Comparison of ENCODE assay signal across 24 cellular contexts in genomic region chr19:48556825-48557224, GRCh38. TPM values are rescaled to one million over a fixed set of nuclear protein-coding genes. Genes with fewer than 3 reads are reported as not detected.
DNase-seq lines count a peak whose midpoint lies in the region; ATAC-seq, FAIRE-seq and TF ChIP-seq lines count a peak whose summit lies in the region.
"Had no signal": no experiment of that assay in that cellular context is flagged by ENCODE, and none has a peak within 500 bp of the region (broad histone marks: within the 10 kb centered on the region; RNA-seq: fewer than 3 reads in every experiment).

No MANE protein-coding gene starts in this region.

- H3K9me3 Mint-ChIP-seq in WTC11 (no peaks in the 10 kb centered on the region), mesothelial cell of epicardium (no peaks in the 10 kb centered on the region)

- POLR2A ChIA-PET in HepG2 (lab: Yijun Ruan, JAX) (interaction anchor here (1.0 to 1.2 kb wide), 2 partner anchors 11 to 17 kb away, joined by 3 to 7 read pairs; no protein-coding TSS in a partner anchor), WTC11 (lab: Charles Lee) (no interaction called here)

- no peak overlapping the region for H3K9ac ChIP-seq in HepG2 (ENCODE audit: insufficient read depth, low read depth, low read length)
- H3K9ac ChIP-seq: KMS-11 had no signal

- no peaks in the 10 kb centered on the region for H4K20me1 ChIP-seq in HepG2 (ENCODE audit: insufficient read depth, low read length)

- ATAC-seq in HepG2: no peak
- ATAC-seq in right lobe of liver: no peak
- no peak for ATAC-seq in WTC11
- ATAC-seq in GM18861 (IDR thresholded peaks at IDR 0.05; ENCODE audit: unreplicated experiment): no peak

- in situ Hi-C loops in HepG2 (cut with HindIII; ENCODE audit: extremely low pct_ligation_motif_present, low pct_unique_long_range_greater_than_20kb): no loop called here

- TF ChIP-seq CTCF in HepG2 (CRISPR knock-in tag; IDR thresholded peaks at IDR 0.05) (no peak), right lobe of liver (IDR thresholded peaks at IDR 0.05) (no peak), WTC11 (IDR thresholded peaks at IDR 0.05) (no peak), mesothelial cell of epicardium (IDR thresholded peaks at IDR 0.05; ENCODE audit: unreplicated experiment) (no peak)

- H3K4me2 ChIP-seq in HepG2 (ENCODE audit: low read depth, low read length): peak overlapping the region; percentile 59; the same call in 1 of the 2 replicates
- H3K4me2 ChIP-seq: KMS-11 had no signal

- H3K4me3 Mint-ChIP-seq in WTC11 (no peak overlapping the region), mesothelial cell of epicardium (no peak overlapping the region)

- CTCF ChIA-PET in HepG2 (lab: Yijun Ruan, JAX; ENCODE audit: low intra/inter-chr PET ratio, low total read pairs): no interaction called here
- CTCF ChIA-PET in WTC11 (lab: Charles Lee): interaction anchor here (0.6 to 1.6 kb wide), 6 partner anchors 32 to 222 kb away, joined by 3 to 5 read pairs (median 4); no protein-coding TSS in a partner anchor

- H2AFZ ChIP-seq in HepG2 (ENCODE audit: low read length): no peak overlapping the region

- DNase-seq in HepG2 (ENCODE audit: low spot score) (no peak), right lobe of liver (no peak), WTC11 (ENCODE audit: low spot score) (no peak), mesothelial cell of epicardium (ENCODE audit: low spot score in 2 of 2, unreplicated experiment in 2 of 2) (no peak), dedifferentiated amniotic fluid mesenchymal stem cell (ENCODE audit: extremely low spot score) (no peak), pons (ENCODE audit: low spot score) (no peak)
- DNase-seq in stimulated activated CD4-positive, alpha-beta T cell treated with anti-CD3 and anti-CD28 coated beads, Interleukin-2, amount 100 ng/mL, for 24 hours: no peak
- DNase-seq: GDM1, NCI-H1105, NCI-H146, NCI-H2029 treated with DMSO at 0.1 percent for 48 hours, NCI-H510A treated with DMSO at 0.1 percent for 48 hours, NCI-H748 treated with DMSO at 0.1 percent for 48 hours, SHP77 treated with DMSO at 0.1 percent for 48 hours, SW 1271 had no signal

- 76% methylated on average over 5 of the region's 5 CpGs for WGBS in HepG2 (ENCODE audit: low lambda C conversion rate)
- 79% methylated on average over 2 of the region's 5 CpGs for WGBS in right lobe of liver (ENCODE audit: insufficient coverage, low coverage, low lambda C conversion rate, missing lambda C conversion rate)

- H3K4me1 ChIP-seq in HepG2 (ENCODE audit: insufficient read depth, low read length) (peaks cover 74% of the 10 kb centered on the region), right lobe of liver (peaks cover 0 to 6% (median 0%) of the 10 kb centered on the region in 4 donors)

- no TSS peak for BruUV-seq in HepG2 (replicated peaks; lab: Mats Ljungman, UMichigan)

- H3K27me3 ChIP-seq in HepG2 (ENCODE audit: control insufficient read depth in 1 of 2, insufficient read depth in 2 of 2, low read length in 2 of 2): peaks cover 0 to 4% of the 10 kb centered on the region in 2 experiments; a peak in 2 of 5 replicates
- no peaks in the 10 kb centered on the region for H3K27me3 ChIP-seq in right lobe of liver

- H3K4me1 Mint-ChIP-seq in WTC11 (peaks cover 25% of the 10 kb centered on the region), mesothelial cell of epicardium (peaks cover 27% of the 10 kb centered on the region)

- H3K9me3 ChIP-seq in HepG2 (ENCODE audit: low read length): no peaks in the 10 kb centered on the region
- no peaks in the 10 kb centered on the region for H3K9me3 ChIP-seq in right lobe of liver

- H3K79me2 ChIP-seq in HepG2 (ENCODE audit: insufficient read depth, low read length): no peaks in the 10 kb centered on the region

- H3K27ac ChIP-seq in HepG2 (ENCODE audit: extremely low read length, insufficient read depth, low read length): peak overlapping the region; percentile 35
- H3K27ac ChIP-seq in right lobe of liver: no peak overlapping the region
- H3K27ac ChIP-seq: 22Rv1, C4-2B, HL-60, KMS-11, SK-N-MC had no signal

- no peak for TF ChIP-seq RAD21 in HepG2 (CRISPR knock-in tag; IDR thresholded peaks at IDR 0.05)

- no peaks in the 10 kb centered on the region for H3K36me3 Mint-ChIP-seq in WTC11
- no peaks in the 10 kb centered on the region for H3K36me3 Mint-ChIP-seq in mesothelial cell of epicardium

- intact Hi-C loops in HepG2 (cut with micrococcal nuclease; ENCODE audit: unreplicated experiment) (no loop called here), right lobe of liver (cut with DNase I) (no loop called here)

- H3K27me3 Mint-ChIP-seq in WTC11 (ENCODE audit: low read depth): no peaks in the 10 kb centered on the region; the same call in 1 of the 2 replicates
- no peaks in the 10 kb centered on the region for H3K27me3 Mint-ChIP-seq in mesothelial cell of epicardium (ENCODE audit: low read depth)

- no peaks in the 10 kb centered on the region for H3K36me3 ChIP-seq in HepG2 (replicated peaks in 1 of 2; ENCODE audit: control insufficient read depth in 1 of 2, insufficient read depth in 2 of 2, low read length in 2 of 2)
- no peaks in the 10 kb centered on the region for H3K36me3 ChIP-seq in right lobe of liver

- TF ChIP-seq POLR2A in HepG2 (IDR thresholded peaks at IDR 0.05; ENCODE audit: insufficient read depth in 1 of 2, low read depth in 2 of 2, low read length in 2 of 2) (no peak), right lobe of liver (IDR thresholded peaks at IDR 0.05) (no peak)

- no peak for TF ChIP-seq EP300 in HepG2 (IDR thresholded peaks at IDR 0.05; ENCODE audit: low read depth in 2 of 2, low read length in 2 of 2)
- TF ChIP-seq EP300 in HepG2 (CRISPR knock-in tag; IDR thresholded peaks at IDR 0.05; ENCODE audit: borderline replicate concordance): no peak

- H3K4me3 ChIP-seq in HepG2 (replicated peaks in 1 of 3; ENCODE audit: insufficient read depth in 1 of 3, low read depth in 2 of 3, low read length in 3 of 3) (no peak overlapping the region), right lobe of liver (no peak overlapping the region)
- H3K4me3 ChIP-seq: SK-N-MC had no signal

- FAIRE-seq in HepG2 (lab: Jason Lieb, UNC): no peak
- FAIRE-seq: D721Med, GM18507 had no signal

- H3K27ac Mint-ChIP-seq in WTC11 (no peak overlapping the region), mesothelial cell of epicardium (peak overlapping the region; percentile 50)

RNA-seq across cellular contexts. Expression of gene SULT2B1, which starts 4.9 kb away (rescaled TPM):
- total RNA-seq in HepG2 (2016; rRNA removed; fragmentation: Illumina TruSeq; extraction: Trizol) (not detected in 2 replicates), right lobe of liver (under 1 TPM in 1 of 6 experiments, not detected in 5; 0.61 TPM), WTC11 (2021) (0.96 to 2.1 TPM (median 1.3 TPM) in 3 replicates), mesothelial cell of epicardium (0.64 to 0.79 TPM (median 0.74 TPM) in 3 replicates)
- not detected in 2 replicates for total RNA-seq in HepG2 (2016; cell fraction: cytosol; rRNA removed; fragmentation: Illumina TruSeq; extraction: Trizol; ENCODE audit: low read depth)
- not detected in 2 replicates for total RNA-seq in HepG2 (2016; cell fraction: insoluble cytoplasmic fraction; rRNA removed; fragmentation: Illumina TruSeq; extraction: Trizol)
- total RNA-seq in HepG2 (2016; cell fraction: membrane; rRNA removed; fragmentation: Illumina TruSeq; extraction: Trizol): not detected in 2 replicates
- total RNA-seq in HepG2 (2016; cell fraction: nucleus; rRNA removed; fragmentation: Illumina TruSeq; extraction: Trizol): not detected in 2 replicates
- 0.07 and 0.13 TPM in 2 replicates for polyA plus RNA-seq in HepG2 (2011; rRNA removed)
- not detected in 2 replicates for polyA plus RNA-seq in HepG2 (2011; cell fraction: cytosol; rRNA removed)
- polyA plus RNA-seq in HepG2 (2011; cell fraction: nucleus; rRNA removed): not detected in 2 replicates
- polyA plus RNA-seq in HepG2 (2012): 0.19 TPM in 1 of 2 replicates, not detected in the other
- 0.14 TPM in 1 of 2 replicates, not detected in the other for polyA plus RNA-seq in HepG2 (2016; cell fraction: cytosol; fragmentation: Illumina TruSeq; extraction: Trizol; ENCODE audit: low read depth)
- polyA plus RNA-seq in HepG2 (2016; cell fraction: insoluble cytoplasmic fraction; fragmentation: Illumina TruSeq; extraction: Trizol; ENCODE audit: low read depth): not detected in 2 replicates
- polyA plus RNA-seq in HepG2 (2016; cell fraction: membrane; fragmentation: Illumina TruSeq; extraction: Trizol; ENCODE audit: low read depth): not detected in 2 replicates
- polyA plus RNA-seq in HepG2 (2016; cell fraction: nucleus; fragmentation: Illumina TruSeq; extraction: Trizol; ENCODE audit: insufficient read depth, low read depth): not detected in 2 replicates
- polyA minus RNA-seq in HepG2 (2011; rRNA and poly(A)+ RNA removed; ENCODE audit: low replicate concordance): 0.30 and 0.56 TPM in 2 replicates
- polyA minus RNA-seq in HepG2 (2011; cell fraction: cytosol; rRNA and poly(A)+ RNA removed): not detected in 2 replicates
- polyA minus RNA-seq in HepG2 (2011; cell fraction: nucleus; rRNA and poly(A)+ RNA removed): not detected in 2 replicates

RNA-seq across cellular contexts. Expression of gene LMTK3, which starts 45.2 kb away (rescaled TPM):
- total RNA-seq in HepG2 (2016; rRNA removed; fragmentation: Illumina TruSeq; extraction: Trizol): 0.22 and 0.29 TPM in 2 replicates
- total RNA-seq in HepG2 (2016; cell fraction: cytosol; rRNA removed; fragmentation: Illumina TruSeq; extraction: Trizol; ENCODE audit: low read depth): 0.10 and 0.18 TPM in 2 replicates
- 0.27 and 0.45 TPM in 2 replicates for total RNA-seq in HepG2 (2016; cell fraction: insoluble cytoplasmic fraction; rRNA removed; fragmentation: Illumina TruSeq; extraction: Trizol)
- 0.09 and 0.21 TPM in 2 replicates for total RNA-seq in HepG2 (2016; cell fraction: membrane; rRNA removed; fragmentation: Illumina TruSeq; extraction: Trizol)
- 0.38 and 0.47 TPM in 2 replicates for total RNA-seq in HepG2 (2016; cell fraction: nucleus; rRNA removed; fragmentation: Illumina TruSeq; extraction: Trizol)
- polyA plus RNA-seq in HepG2 (2011; rRNA removed): 0.18 and 0.30 TPM in 2 replicates
- 0.10 and 0.19 TPM in 2 replicates for polyA plus RNA-seq in HepG2 (2011; cell fraction: cytosol; rRNA removed)
- 1.7 and 2.2 TPM in 2 replicates for polyA plus RNA-seq in HepG2 (2011; cell fraction: nucleus; rRNA removed)
- 1.6 and 2.0 TPM in 2 replicates for polyA plus RNA-seq in HepG2 (2012)
- 0.05 and 0.07 TPM in 2 replicates for polyA plus RNA-seq in HepG2 (2016; cell fraction: cytosol; fragmentation: Illumina TruSeq; extraction: Trizol; ENCODE audit: low read depth)
- 0.45 and 0.47 TPM in 2 replicates for polyA plus RNA-seq in HepG2 (2016; cell fraction: insoluble cytoplasmic fraction; fragmentation: Illumina TruSeq; extraction: Trizol; ENCODE audit: low read depth)
- polyA plus RNA-seq in HepG2 (2016; cell fraction: membrane; fragmentation: Illumina TruSeq; extraction: Trizol; ENCODE audit: low read depth): 0.09 and 0.14 TPM in 2 replicates
- 1.5 and 1.6 TPM in 2 replicates for polyA plus RNA-seq in HepG2 (2016; cell fraction: nucleus; fragmentation: Illumina TruSeq; extraction: Trizol; ENCODE audit: insufficient read depth, low read depth)
- polyA minus RNA-seq in HepG2 (2011; rRNA and poly(A)+ RNA removed; ENCODE audit: low replicate concordance): 0.16 and 0.23 TPM in 2 replicates
- polyA minus RNA-seq in HepG2 (2011; cell fraction: cytosol; rRNA and poly(A)+ RNA removed): 0.18 and 0.69 TPM in 2 replicates
- 0.25 and 0.39 TPM in 2 replicates for polyA minus RNA-seq in HepG2 (2011; cell fraction: nucleus; rRNA and poly(A)+ RNA removed)
- under 1 TPM in 5 of 6 experiments, not detected in 1; 0.09 to 0.31 (median 0.12) TPM for total RNA-seq in right lobe of liver
- total RNA-seq in WTC11 (2021): 15.9 to 19.4 TPM (median 19.1 TPM) in 3 replicates
- 19.4 to 21.3 TPM (median 20.4 TPM) in 3 replicates for total RNA-seq in mesothelial cell of epicardium

RNA-seq across cellular contexts. Expression of gene SPACA4, which starts 49.7 kb away (rescaled TPM):
- not detected in 2 replicates for total RNA-seq in HepG2 (2016; rRNA removed; fragmentation: Illumina TruSeq; extraction: Trizol)
- total RNA-seq in HepG2 (2016; cell fraction: cytosol; rRNA removed; fragmentation: Illumina TruSeq; extraction: Trizol; ENCODE audit: low read depth): not detected in 2 replicates
- total RNA-seq in HepG2 (2016; cell fraction: insoluble cytoplasmic fraction; rRNA removed; fragmentation: Illumina TruSeq; extraction: Trizol): not detected in 2 replicates
- total RNA-seq in HepG2 (2016; cell fraction: membrane; rRNA removed; fragmentation: Illumina TruSeq; extraction: Trizol): not detected in 2 replicates
- not detected in 2 replicates for total RNA-seq in HepG2 (2016; cell fraction: nucleus; rRNA removed; fragmentation: Illumina TruSeq; extraction: Trizol)
- not detected in 2 replicates for polyA plus RNA-seq in HepG2 (2011; rRNA removed)
- polyA plus RNA-seq in HepG2 (2011; cell fraction: cytosol; rRNA removed): not detected in 2 replicates
- not detected in 2 replicates for polyA plus RNA-seq in HepG2 (2011; cell fraction: nucleus; rRNA removed)
- not detected in 2 replicates for polyA plus RNA-seq in HepG2 (2012)
- polyA plus RNA-seq in HepG2 (2016; cell fraction: cytosol; fragmentation: Illumina TruSeq; extraction: Trizol; ENCODE audit: low read depth): not detected in 2 replicates
- polyA plus RNA-seq in HepG2 (2016; cell fraction: insoluble cytoplasmic fraction; fragmentation: Illumina TruSeq; extraction: Trizol; ENCODE audit: low read depth): not detected in 2 replicates
- polyA plus RNA-seq in HepG2 (2016; cell fraction: membrane; fragmentation: Illumina TruSeq; extraction: Trizol; ENCODE audit: low read depth): not detected in 2 replicates
- not detected in 2 replicates for polyA plus RNA-seq in HepG2 (2016; cell fraction: nucleus; fragmentation: Illumina TruSeq; extraction: Trizol; ENCODE audit: insufficient read depth, low read depth)
- not detected in 2 replicates for polyA minus RNA-seq in HepG2 (2011; rRNA and poly(A)+ RNA removed; ENCODE audit: low replicate concordance)
- not detected in 2 replicates for polyA minus RNA-seq in HepG2 (2011; cell fraction: cytosol; rRNA and poly(A)+ RNA removed)
- polyA minus RNA-seq in HepG2 (2011; cell fraction: nucleus; rRNA and poly(A)+ RNA removed): not detected in 2 replicates
- total RNA-seq in right lobe of liver: not detected
- not detected in 3 replicates for total RNA-seq in WTC11 (2021)
- not detected in 3 replicates for total RNA-seq in mesothelial cell of epicardium
- total RNA-seq: H7 had no signal

RNA-seq across cellular contexts. Expression of gene FAM83E, which starts 58.1 kb away (rescaled TPM):
- total RNA-seq in HepG2 (2016; rRNA removed; fragmentation: Illumina TruSeq; extraction: Trizol): 0.60 TPM in 1 of 2 replicates, not detected in the other
- total RNA-seq in HepG2 (2016; cell fraction: cytosol; rRNA removed; fragmentation: Illumina TruSeq; extraction: Trizol; ENCODE audit: low read depth): not detected in 2 replicates
- 0.30 TPM in 1 of 2 replicates, not detected in the other for total RNA-seq in HepG2 (2016; cell fraction: insoluble cytoplasmic fraction; rRNA removed; fragmentation: Illumina TruSeq; extraction: Trizol)
- total RNA-seq in HepG2 (2016; cell fraction: membrane; rRNA removed; fragmentation: Illumina TruSeq; extraction: Trizol): not detected in 2 replicates
- total RNA-seq in HepG2 (2016; cell fraction: nucleus; rRNA removed; fragmentation: Illumina TruSeq; extraction: Trizol): 1.6 and 1.9 TPM in 2 replicates
- polyA plus RNA-seq in HepG2 (2011; rRNA removed): 0.13 and 0.18 TPM in 2 replicates
- polyA plus RNA-seq in HepG2 (2011; cell fraction: cytosol; rRNA removed): not detected in 2 replicates
- polyA plus RNA-seq in HepG2 (2011; cell fraction: nucleus; rRNA removed): 1.7 and 1.8 TPM in 2 replicates
- 0.15 and 0.28 TPM in 2 replicates for polyA plus RNA-seq in HepG2 (2012)
- not detected in 2 replicates for polyA plus RNA-seq in HepG2 (2016; cell fraction: cytosol; fragmentation: Illumina TruSeq; extraction: Trizol; ENCODE audit: low read depth)
- polyA plus RNA-seq in HepG2 (2016; cell fraction: insoluble cytoplasmic fraction; fragmentation: Illumina TruSeq; extraction: Trizol; ENCODE audit: low read depth): not detected in 2 replicates
- polyA plus RNA-seq in HepG2 (2016; cell fraction: membrane; fragmentation: Illumina TruSeq; extraction: Trizol; ENCODE audit: low read depth): not detected in 2 replicates
- 1.1 and 1.2 TPM in 2 replicates for polyA plus RNA-seq in HepG2 (2016; cell fraction: nucleus; fragmentation: Illumina TruSeq; extraction: Trizol; ENCODE audit: insufficient read depth, low read depth)
- 0.28 and 0.52 TPM in 2 replicates for polyA minus RNA-seq in HepG2 (2011; rRNA and poly(A)+ RNA removed; ENCODE audit: low replicate concordance)
- not detected in 2 replicates for polyA minus RNA-seq in HepG2 (2011; cell fraction: cytosol; rRNA and poly(A)+ RNA removed)
- polyA minus RNA-seq in HepG2 (2011; cell fraction: nucleus; rRNA and poly(A)+ RNA removed): 3.6 and 6.2 TPM in 2 replicates
- total RNA-seq in right lobe of liver: under 1 TPM in 2 of 6 experiments, not detected in 4; 0.22 to 0.37 TPM
- 6.6 to 8.8 TPM (median 6.8 TPM) in 3 replicates for total RNA-seq in WTC11 (2021)
- 2.5 to 3.9 TPM (median 3.7 TPM) in 3 replicates for total RNA-seq in mesothelial cell of epicardium

Comparison
In these comparisons a context has a peak if more than half of its experiments do, and no peak if none do; other contexts are left out.
1. RNA of gene LMTK3, which starts 45.2 kb away (total RNA-seq): 19.4 to 21.3 TPM in mesothelial cell of epicardium and 15.9 to 19.4 TPM in WTC11; 0.09 to 0.47 TPM in HepG2 and 0.09 to 0.31 TPM in right lobe of liver; every median in the first group is over 10 times any median in the second.
2. Of the 50 proteins assayed by ChIP-seq in both HepG2 and WTC11: peak only in HepG2: none; only in WTC11: none; in both: ZNF121; in neither: 49.